Comparison of ENCODE assay signal across 24 cellular contexts in the genomic region with DNA sequence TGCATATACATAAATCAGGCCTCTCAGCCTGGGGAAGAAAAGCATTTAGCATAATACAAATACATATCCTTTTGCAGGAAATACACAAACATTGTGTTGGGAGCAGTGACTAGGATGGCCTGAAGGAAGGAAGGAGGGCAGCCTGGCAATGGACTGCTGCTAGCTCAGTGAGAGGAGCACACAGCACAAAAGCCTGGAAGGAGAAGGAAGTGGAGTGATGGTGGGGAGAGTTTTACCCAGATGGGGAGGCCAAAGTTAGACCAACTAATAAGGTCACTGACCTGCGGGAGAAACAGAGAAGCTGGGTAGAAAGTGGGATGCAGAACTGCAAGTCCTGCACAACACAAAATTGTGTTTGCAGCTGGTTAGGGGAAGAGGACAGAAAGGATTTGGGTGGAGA. TPM values are rescaled to one million over a fixed set of nuclear protein-coding genes. Genes with fewer than 3 reads are reported as not detected.
DNase-seq lines count a peak whose midpoint lies in the region; ATAC-seq and TF ChIP-seq lines count a peak whose summit lies in the region.
"Had no signal": no experiment of that assay in that cellular context is flagged by ENCODE, and none has a peak within 500 bp of the region (broad histone marks: within the 10 kb centered on the region; RNA-seq: fewer than 3 reads in every experiment).

No MANE protein-coding gene starts in this region.

- H3K27ac Mint-ChIP-seq in natural killer cell = no peak overlapping the region
- H3K27ac Mint-ChIP-seq: CD4-positive, alpha-beta memory T cell; HFFc6; IgD-negative memory B cell had no signal

- no peak overlapping the region for H3K18ac ChIP-seq in trophoblast cell (ENCODE audit: low read length)

- H3K4ac ChIP-seq in trophoblast cell (ENCODE audit: low read depth, low read length) = peak overlapping the region; percentile 57

- no peak overlapping the region for H4K12ac ChIP-seq in trophoblast cell (ENCODE audit: low read depth, low read length)

- no peaks in the 10 kb centered on the region for H3K9me3 Mint-ChIP-seq in natural killer cell
- H3K9me3 Mint-ChIP-seq: HFFc6, IgD-negative memory B cell had no signal

- no peak overlapping the region for H3K14ac ChIP-seq in trophoblast cell (ENCODE audit: low read length)

- no peaks in the 10 kb centered on the region for H3K36me3 Mint-ChIP-seq in natural killer cell

- H3K9ac ChIP-seq in duodenal mucosa (ENCODE audit: low read depth in 1 of 2, low read length in 2 of 2) (peak overlapping the region in 1 of 2 donors; percentile 5), trophoblast cell (ENCODE audit: low read length) (no peak overlapping the region)
- H3K9ac ChIP-seq: BLaER1 had no signal

- H2AK5ac ChIP-seq in trophoblast cell (ENCODE audit: low read length) = no peak overlapping the region

- ATAC-seq in natural killer cell (no peak), HG02938 (IDR thresholded peaks at IDR 0.05; ENCODE audit: unreplicated experiment) (no peak)

- H3K4me1 ChIP-seq in duodenal mucosa (ENCODE audit: control insufficient read depth in 1 of 2, insufficient read depth in 2 of 2, low read length in 2 of 2) = peaks cover 31 to 50% of the 10 kb centered on the region in 2 donors
- peaks cover 15 to 17% of the 10 kb centered on the region in 2 experiments for H3K4me1 ChIP-seq in trophoblast cell (ENCODE audit: control insufficient read depth in 1 of 2, insufficient read depth in 2 of 2, low read length in 2 of 2)
- H3K4me1 ChIP-seq: BLaER1 had no signal

- H3K27me3 ChIP-seq in duodenal mucosa (ENCODE audit: control insufficient read depth in 1 of 2, insufficient read depth in 2 of 2, low read length in 2 of 2) = no peaks in the 10 kb centered on the region
- no peaks in the 10 kb centered on the region for H3K27me3 ChIP-seq in trophoblast cell (ENCODE audit: insufficient read depth, low read length)
- H3K27me3 ChIP-seq: BLaER1 had no signal

- intact Hi-C loops in natural killer cell (cut with micrococcal nuclease) = no loop called here

- H4K91ac ChIP-seq in trophoblast cell (ENCODE audit: low read depth, low read length) = no peak overlapping the region

- H3K27ac ChIP-seq in duodenal mucosa (ENCODE audit: low read depth, low read length) = no peak overlapping the region
- H3K27ac ChIP-seq in trophoblast cell (ENCODE audit: low read depth, low read length) = no peak overlapping the region
- H3K27ac ChIP-seq: 22Rv1, BLaER1 had no signal

- H3K36me3 ChIP-seq in duodenal mucosa (ENCODE audit: control insufficient read depth in 1 of 2, insufficient read depth in 2 of 2, low read length in 2 of 2) (no peaks in the 10 kb centered on the region), trophoblast cell (ENCODE audit: control insufficient read depth in 1 of 2, insufficient read depth in 2 of 2, low read length in 2 of 2) (peaks cover 2 to 4% of the 10 kb centered on the region in 2 experiments)
- H3K36me3 ChIP-seq: BLaER1 had no signal

- H3K4me1 Mint-ChIP-seq in natural killer cell = no peaks in the 10 kb centered on the region
- H3K4me1 Mint-ChIP-seq: CD4-positive, alpha-beta memory T cell; IgD-negative memory B cell had no signal

- H3K9me3 ChIP-seq in duodenal mucosa (ENCODE audit: control insufficient read depth in 1 of 2, low read length in 2 of 2) (no peaks in the 10 kb centered on the region), trophoblast cell (ENCODE audit: insufficient read depth, low read depth, low read length) (no peaks in the 10 kb centered on the region)
- H3K9me3 ChIP-seq: BLaER1, Caco-2 had no signal

- WGBS in trophoblast cell (ENCODE audit: extremely low coverage, insufficient coverage, insufficient read length) = no CpG with 5 or more reads among the region's 1 CpG

- peak; percentile 24 for DNase-seq in DMS53 (lab: John Stamatoyannopoulos, UW)
- DNase-seq in DMS53 treated with DMSO at 0.1 percent for 48 hours (lab: John Stamatoyannopoulos, UW; ENCODE audit: unreplicated experiment) = no peak
- peak; percentile 62 for DNase-seq in NCI-H69 (lab: John Stamatoyannopoulos, UW)
- no peak for DNase-seq in trophoblast cell
- DNase-seq in HEK293T (ENCODE audit: extremely low spot score) = no peak
- no peak for DNase-seq in natural killer cell
- DNase-seq: ACHN; Caco-2; CD4-positive, alpha-beta memory T cell; DMS 273 treated with DMSO at 0.1 percent for 48 hours; H7; HFFc6; NCI-H1105 treated with DMSO at 0.1 percent for 48 hours; NCI-H2029 treated with DMSO at 0.1 percent for 48 hours; NCI-H2171; NCI-H524 treated with DMSO at 0.1 percent for 48 hours; OCI-M1; SHP77 had no signal

- H2BK12ac ChIP-seq in trophoblast cell (ENCODE audit: low read length) = no peak overlapping the region

- no peak overlapping the region for H2BK5ac ChIP-seq in trophoblast cell (ENCODE audit: low read depth, low read length, poor library complexity)

- H3K4me2 ChIP-seq in trophoblast cell (ENCODE audit: low read length) = no peak overlapping the region
- H3K4me2 ChIP-seq: BLaER1 had no signal

- no peak overlapping the region for H3K4me3 Mint-ChIP-seq in natural killer cell
- H3K4me3 Mint-ChIP-seq: CD4-positive, alpha-beta memory T cell; HFFc6; IgD-negative memory B cell had no signal

- no peak overlapping the region for H2AFZ ChIP-seq in trophoblast cell (ENCODE audit: insufficient read depth, low read length, poor library complexity)

- no peak overlapping the region for H3K23ac ChIP-seq in trophoblast cell (ENCODE audit: low read length)

- CTCF ChIA-PET in HEK293T (lab: Yijun Ruan, JAX) = no interaction called here

- H2BK120ac ChIP-seq in trophoblast cell (ENCODE audit: insufficient read depth, low read length, poor library complexity) = no peak overlapping the region

- POLR2A ChIA-PET in HEK293T (lab: Yijun Ruan, JAX) = interaction anchor here (1.0 to 1.7 kb wide), 2 partner anchors 10 to 41 kb away, joined by 3 read pairs; no protein-coding TSS in a partner anchor

- H3K4me3 ChIP-seq in duodenal mucosa (ENCODE audit: low read depth in 1 of 2, low read length in 2 of 2) (peak overlapping the region; percentile 53 to 57), trophoblast cell (ENCODE audit: low read depth, low read length) (no peak overlapping the region)
- H3K4me3 ChIP-seq: BLaER1 had no signal

- no peak overlapping the region for H4K8ac ChIP-seq in trophoblast cell (ENCODE audit: low read depth, low read length)

- no peaks in the 10 kb centered on the region for H3K79me1 ChIP-seq in trophoblast cell (ENCODE audit: low read length)

- peaks cover 22% of the 10 kb centered on the region for H3K79me2 ChIP-seq in trophoblast cell (ENCODE audit: control insufficient read depth, insufficient read depth, low read length, poor library complexity)

- H3K27me3 Mint-ChIP-seq in natural killer cell (ENCODE audit: low read depth in 2 of 2) = no peaks in the 10 kb centered on the region
- H3K27me3 Mint-ChIP-seq: CD4-positive, alpha-beta memory T cell; IgD-negative memory B cell had no signal

- no peak for TF ChIP-seq CTCF in natural killer cell (IDR thresholded peaks at IDR 0.05)

TF ChIP-seq in HEK293T, 16 proteins besides CTCF, POLR2A, EP300 and RAD21:
- TF ChIP-seq SP1 (IDR thresholded peaks at IDR 0.05) (no peak), TARDBP (IDR thresholded peaks at IDR 0.05) (no peak), ELF4 (IDR thresholded peaks at IDR 0.05) (no peak), SUZ12 (IDR thresholded peaks at IDR 0.05) (no peak), FOXK2 (IDR thresholded peaks at IDR 0.05) (no peak), CTBP1 (IDR thresholded peaks at IDR 0.05; ENCODE audit: borderline replicate concordance) (no peak), ARNT (IDR thresholded peaks at IDR 0.05) (no peak)
- TF ChIP-seq, protein P1, sequence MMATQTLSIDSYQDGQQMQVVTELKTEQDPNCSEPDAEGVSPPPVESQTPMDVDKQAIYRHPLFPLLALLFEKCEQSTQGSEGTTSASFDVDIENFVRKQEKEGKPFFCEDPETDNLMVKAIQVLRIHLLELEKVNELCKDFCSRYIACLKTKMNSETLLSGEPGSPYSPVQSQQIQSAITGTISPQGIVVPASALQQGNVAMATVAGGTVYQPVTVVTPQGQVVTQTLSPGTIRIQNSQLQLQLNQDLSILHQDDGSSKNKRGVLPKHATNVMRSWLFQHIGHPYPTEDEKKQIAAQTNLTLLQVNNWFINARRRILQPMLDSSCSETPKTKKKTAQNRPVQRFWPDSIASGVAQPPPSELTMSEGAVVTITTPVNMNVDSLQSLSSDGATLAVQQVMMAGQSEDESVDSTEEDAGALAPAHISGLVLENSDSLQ (IDR thresholded peaks at IDR 0.05) = no peak
TF ChIP-seq in HEK293T: peak in this region for 0.

RNA-seq across cellular contexts. Expression of gene SEMA6A, which starts 39.6 kb away (rescaled TPM):
- 559 and 563 TPM in 2 replicates for polyA plus RNA-seq in trophoblast cell (2013)
- total RNA-seq in natural killer cell = not detected
- total RNA-seq: CD4-positive, alpha-beta memory T cell; G401 had no signal

Comparison
In these comparisons a context has a peak if more than half of its experiments do, and no peak if none do; other contexts are left out.
1. DNase-seq: peak in DMS53 (single experiment) and NCI-H69 (single experiment); none in DMS53 treated with DMSO at 0.1 percent for 48 hours (single experiment), trophoblast cell (0 of 2), HEK293T (single experiment) and natural killer cell (single experiment).